Comparison of ENCODE assay signal across 8 cellular contexts in genomic region chr14:67487937-67488893, GRCh38. TPM values are rescaled to one million over a fixed set of nuclear protein-coding genes. Genes with fewer than 3 reads are reported as not detected.
DNase-seq lines count a peak whose midpoint lies in the region; ATAC-seq, FAIRE-seq and TF ChIP-seq lines count a peak whose summit lies in the region.

TSS of gene TMEM229B (minus strand) at chr14:67488721. CDS start at chr14:67473923, 14,798 bp downstream.

- peak; percentile 86 for DNase-seq in RPMI8226
- peak; percentile 66 for DNase-seq in activated gamma-delta T cell treated with anti-CD3 and anti-CD28 coated beads, Interleukin-2, amount 50 U/mL, for 16 hours (ENCODE audit: low read depth)
- DNase-seq in HepG2 (ENCODE audit: low spot score): no peak
- DNase-seq in stimulated activated CD8-positive, alpha-beta memory T cell treated with anti-CD3 and anti-CD28 coated beads, Interleukin-4, amount 100 ng/mL, for 4 hours (ENCODE audit: low read depth in 2 of 2, low spot score in 1 of 2): peak; percentile 44 to 57
- DNase-seq in cortex of kidney (lab: John Stamatoyannopoulos, UW): no peak
- no peak for DNase-seq in NCI-H187 treated with DMSO at 0.1 percent for 48 hours (lab: John Stamatoyannopoulos, UW)

- no peaks in the 10 kb centered on the region for H3K79me2 ChIP-seq in HepG2 (ENCODE audit: insufficient read depth, low read length)

- peak; percentile 90 for ATAC-seq in GM18505 (IDR thresholded peaks at IDR 0.05; ENCODE audit: unreplicated experiment)
- peak; percentile 93 for ATAC-seq in HG02870 (IDR thresholded peaks at IDR 0.05; ENCODE audit: unreplicated experiment)
- ATAC-seq in HepG2: peak; percentile 81

- peaks cover 0 to 12% of the 10 kb centered on the region in 2 experiments; a peak in 2 of 5 replicates for H3K27me3 ChIP-seq in HepG2 (ENCODE audit: control insufficient read depth in 1 of 2, insufficient read depth in 2 of 2, low read length in 2 of 2)

- no TSS peak for BruUV-seq in HepG2 (replicated peaks; lab: Mats Ljungman, UMichigan)

- 4% methylated on average over 9 of the region's 13 CpGs for WGBS in HepG2 (ENCODE audit: low lambda C conversion rate)

- H2AFZ ChIP-seq in HepG2 (ENCODE audit: low read length): peak within 1 kb of the TSS; percentile 77

- H3K4me2 ChIP-seq in HepG2 (ENCODE audit: low read depth, low read length): peak within 1 kb of the TSS; percentile 91

- no peak for TF ChIP-seq EP300 in HepG2 (IDR thresholded peaks at IDR 0.05; ENCODE audit: low read depth in 2 of 2, low read length in 2 of 2)
- no peak for TF ChIP-seq EP300 in HepG2 (CRISPR knock-in tag; IDR thresholded peaks at IDR 0.05; ENCODE audit: borderline replicate concordance)

- TF ChIP-seq RAD21 in HepG2 (CRISPR knock-in tag; IDR thresholded peaks at IDR 0.05): no peak

- H3K27ac ChIP-seq in HepG2 (ENCODE audit: extremely low read length, insufficient read depth, low read length): no peak within 1 kb of the TSS

- POLR2A ChIA-PET in HepG2 (lab: Yijun Ruan, JAX): interaction anchor here (0.9 kb wide), 1 partner anchor 83 kb away, joined by 3 read pairs; no protein-coding TSS in a partner anchor

- CTCF ChIA-PET in HepG2 (lab: Yijun Ruan, JAX; ENCODE audit: low intra/inter-chr PET ratio, low total read pairs): no interaction called here

- no peak for FAIRE-seq in HepG2 (lab: Jason Lieb, UNC)

- peak within 1 kb of the TSS; percentile 62 to 79 (median 76) for H3K4me3 ChIP-seq in HepG2 (replicated peaks in 1 of 3; ENCODE audit: insufficient read depth in 1 of 3, low read depth in 2 of 3, low read length in 3 of 3)

- H3K36me3 ChIP-seq in HepG2 (replicated peaks in 1 of 2; ENCODE audit: control insufficient read depth in 1 of 2, insufficient read depth in 2 of 2, low read length in 2 of 2): no peaks in the 10 kb centered on the region

- intact Hi-C loops in HepG2 (cut with micrococcal nuclease; ENCODE audit: unreplicated experiment): no loop called here

- TF ChIP-seq POLR2A in GM18505 (IDR thresholded peaks at IDR 0.05; ENCODE audit: borderline replicate concordance, extremely low read depth, insufficient read depth, insufficient read length): no peak
- no peak for TF ChIP-seq POLR2A in HepG2 (IDR thresholded peaks at IDR 0.05; ENCODE audit: insufficient read depth in 1 of 2, low read depth in 2 of 2, low read length in 2 of 2)

- H3K9ac ChIP-seq in HepG2 (ENCODE audit: insufficient read depth, low read depth, low read length): peak within 1 kb of the TSS; percentile 65

- no peak for TF ChIP-seq CTCF in HepG2 (CRISPR knock-in tag; IDR thresholded peaks at IDR 0.05)

- in situ Hi-C loops in HepG2 (cut with HindIII; ENCODE audit: extremely low pct_ligation_motif_present, low pct_unique_long_range_greater_than_20kb): no loop called here

- H3K4me1 ChIP-seq in HepG2 (ENCODE audit: insufficient read depth, low read length): peaks cover 14% of the 10 kb centered on the region

- peaks cover 2% of the 10 kb centered on the region; the same call in 1 of the 2 replicates for H3K9me3 ChIP-seq in HepG2 (ENCODE audit: low read length)

- no peaks in the 10 kb centered on the region for H4K20me1 ChIP-seq in HepG2 (ENCODE audit: insufficient read depth, low read length)

TF ChIP-seq in HepG2, 621 proteins besides CTCF, POLR2A, EP300 and RAD21 (continues in another document):
- TF ChIP-seq PHF20 (CRISPR knock-in tag; IDR thresholded peaks at IDR 0.05): peak; percentile 28; the same call in 1 of the 2 replicates
- 0 out of 2 replicates have a peak, but pooled peaks have one; percentile 63 for TF ChIP-seq IRF1 (CRISPR knock-in tag; IDR thresholded peaks at IDR 0.05; ENCODE audit: low read depth)
- TF ChIP-seq TEAD3 (CRISPR knock-in tag; optimal IDR thresholded peaks at IDR 0.05; ENCODE audit: borderline replicate concordance): peak; percentile 13
- peak; percentile 52; the same call in 1 of the 2 replicates for TF ChIP-seq ZFP91 (CRISPR knock-in tag; IDR thresholded peaks at IDR 0.05; ENCODE audit: borderline replicate concordance)
- no peak for TF ChIP-seq NFKBIZ (CRISPR knock-in tag; IDR thresholded peaks at IDR 0.05)
- no peak for TF ChIP-seq RNF2 (conservative IDR thresholded peaks at IDR 0.05; ENCODE audit: low read depth)
- TF ChIP-seq KMT2A (CRISPR knock-in tag; IDR thresholded peaks at IDR 0.05): 0 out of 2 replicates have a peak, but pooled peaks have one; percentile 28
- TF ChIP-seq FOSL1 (CRISPR knock-in tag; IDR thresholded peaks at IDR 0.05; ENCODE audit: borderline replicate concordance): no peak
- 0 out of 2 replicates have a peak, but pooled peaks have one; percentile 32 for TF ChIP-seq TGIF2 (CRISPR knock-in tag; IDR thresholded peaks at IDR 0.05)
- TF ChIP-seq ZFY (CRISPR knock-in tag; IDR thresholded peaks at IDR 0.05): peak; percentile 59; the same call in 1 of the 2 replicates
- TF ChIP-seq ESRRA (CRISPR knock-in tag; IDR thresholded peaks at IDR 0.05; ENCODE audit: low read depth): peak; percentile 86
- no peak for TF ChIP-seq ZBTB14 (CRISPR knock-in tag; IDR thresholded peaks at IDR 0.05)
- peak; percentile 63 for TF ChIP-seq ZFX (CRISPR knock-in tag; IDR thresholded peaks at IDR 0.05; ENCODE audit: low read depth)
- no peak for TF ChIP-seq ELK4 (CRISPR knock-in tag; IDR thresholded peaks at IDR 0.05; ENCODE audit: borderline replicate concordance)

RNA-seq across cellular contexts. Expression of gene TMEM229B, which starts in this region (rescaled TPM):
- total RNA-seq in HepG2 (2016; rRNA removed; fragmentation: Illumina TruSeq; extraction: Trizol): 0.93 and 1.1 TPM in 2 replicates
- total RNA-seq in HepG2 (2016; cell fraction: cytosol; rRNA removed; fragmentation: Illumina TruSeq; extraction: Trizol; ENCODE audit: low read depth): 0.10 and 0.26 TPM in 2 replicates
- total RNA-seq in HepG2 (2016; cell fraction: insoluble cytoplasmic fraction; rRNA removed; fragmentation: Illumina TruSeq; extraction: Trizol): 0.62 and 1.1 TPM in 2 replicates
- 0.46 and 0.55 TPM in 2 replicates for total RNA-seq in HepG2 (2016; cell fraction: membrane; rRNA removed; fragmentation: Illumina TruSeq; extraction: Trizol)
- total RNA-seq in HepG2 (2016; cell fraction: nucleus; rRNA removed; fragmentation: Illumina TruSeq; extraction: Trizol): 0.47 and 0.75 TPM in 2 replicates
- polyA plus RNA-seq in HepG2 (2011; rRNA removed): 0.69 and 1.6 TPM in 2 replicates
- 0.97 and 1.3 TPM in 2 replicates for polyA plus RNA-seq in HepG2 (2011; cell fraction: cytosol; rRNA removed)
- polyA plus RNA-seq in HepG2 (2011; cell fraction: nucleus; rRNA removed): 0.92 and 1.5 TPM in 2 replicates
- polyA plus RNA-seq in HepG2 (2012): 0.59 and 2.0 TPM in 2 replicates
- 0.05 and 0.12 TPM in 2 replicates for polyA plus RNA-seq in HepG2 (2016; cell fraction: cytosol; fragmentation: Illumina TruSeq; extraction: Trizol; ENCODE audit: low read depth)
- 0.37 and 1.0 TPM in 2 replicates for polyA plus RNA-seq in HepG2 (2016; cell fraction: insoluble cytoplasmic fraction; fragmentation: Illumina TruSeq; extraction: Trizol; ENCODE audit: low read depth)
- 0.29 and 0.74 TPM in 2 replicates for polyA plus RNA-seq in HepG2 (2016; cell fraction: membrane; fragmentation: Illumina TruSeq; extraction: Trizol; ENCODE audit: low read depth)
- polyA plus RNA-seq in HepG2 (2016; cell fraction: nucleus; fragmentation: Illumina TruSeq; extraction: Trizol; ENCODE audit: insufficient read depth, low read depth): 0.71 and 1.0 TPM in 2 replicates
- 0.19 and 7.1 TPM in 2 replicates for polyA minus RNA-seq in HepG2 (2011; rRNA and poly(A)+ RNA removed; ENCODE audit: low replicate concordance)
- polyA minus RNA-seq in HepG2 (2011; cell fraction: cytosol; rRNA and poly(A)+ RNA removed): 0.44 and 1.3 TPM in 2 replicates
- 3.2 and 4.6 TPM in 2 replicates for polyA minus RNA-seq in HepG2 (2011; cell fraction: nucleus; rRNA and poly(A)+ RNA removed)

Comparison
In these comparisons a context has a peak if more than half of its experiments do, and no peak if none do; other contexts are left out.
1. DNase-seq: peak in RPMI8226 (single experiment), activated gamma-delta T cell treated with anti-CD3 and anti-CD28 coated beads, Interleukin-2, amount 50 U/mL, for 16 hours (single experiment) and stimulated activated CD8-positive, alpha-beta memory T cell treated with anti-CD3 and anti-CD28 coated beads, Interleukin-4, amount 100 ng/mL, for 4 hours (2 of 2); none in HepG2 (single experiment), cortex of kidney (single experiment) and NCI-H187 treated with DMSO at 0.1 percent for 48 hours (single experiment).
2. Peak in every context shown above with its lines, with median percentiles within 50 percentile points of each other: ATAC-seq.